In genomic region chr1:193060938-193061337, GRCh38 we compare ENCODE assay signal across 9 cellular contexts. TPM values are rescaled to one million over a fixed set of nuclear protein-coding genes. Genes with fewer than 3 reads are reported as not detected.
A peak's percentile ranks its signal among the peaks of the same experiment; 100 is the strongest.
DNase-seq lines count a peak whose midpoint lies in the region; ATAC-seq, FAIRE-seq and TF ChIP-seq lines count a peak whose summit lies in the region.
"Had no signal": no experiment of that assay in that cellular context is flagged by ENCODE, and none has a peak within 500 bp of the region (broad histone marks: within the 10 kb centered on the region; RNA-seq: fewer than 3 reads in every experiment).

No MANE protein-coding gene starts in this region.

- H3K27me3 ChIP-seq in ACC112 (ENCODE audit: insufficient read depth, low read length), result no peaks in the 10 kb centered on the region

- DNase-seq in GM12892 (ENCODE audit: insufficient read length), result no peak
- DNase-seq in T-cell, result peak in 1 of 34 experiments; percentile 2
- DNase-seq in fibroblast of villous mesenchyme (ENCODE audit: low read depth), result no peak
- no peak for DNase-seq in stimulated activated naive B cell treated with anti-CD40 and anti-IgM and Interleukin-4, amounts not matched to agents 10 μg/mL and 1 μg/mL and 100 μg/mL, for 72 hours
- DNase-seq in effector CD4-positive, alpha-beta T cell, result no peak

- TF ChIP-seq CTCF in fibroblast of villous mesenchyme (IDR thresholded peaks at IDR 0.05; ENCODE audit: insufficient read depth, low read depth, low read length), result no peak

- H3K4me3 ChIP-seq in ACC112 (ENCODE audit: low read depth, low read length), result peak overlapping the region; percentile 94
- H3K4me3 ChIP-seq in fibroblast of villous mesenchyme (ENCODE audit: low read depth, low read length), result peak overlapping the region; percentile 95
- H3K4me3 ChIP-seq: lung had no signal

- CTCF ChIA-PET in T-cell (lab: Charles Lee), result no interaction called here

- no peak for TF ChIP-seq POLR2A in GM12892 (IDR thresholded peaks at IDR 0.05; ENCODE audit: low read depth, low read length)

- H3K9me3 Mint-ChIP-seq in T-cell, result no peaks in the 10 kb centered on the region
- H3K9me3 Mint-ChIP-seq in stimulated activated naive B cell treated with anti-CD40 and anti-IgM and Interleukin-4, amounts not matched to agents 10 μg/mL and 1 μg/mL and 100 μg/mL, for 72 hours, result no peaks in the 10 kb centered on the region

- H3K36me3 Mint-ChIP-seq in T-cell, result peaks cover 11% of the 10 kb centered on the region
- peaks cover 16 to 29% of the 10 kb centered on the region in 2 donors for H3K36me3 Mint-ChIP-seq in stimulated activated naive B cell treated with anti-CD40 and anti-IgM and Interleukin-4, amounts not matched to agents 10 μg/mL and 1 μg/mL and 100 μg/mL, for 72 hours

- peaks cover 71 to 74% (median 72%) of the 10 kb centered on the region in 3 donors for H3K4me1 Mint-ChIP-seq in T-cell
- peaks cover 27 to 69% of the 10 kb centered on the region in 2 donors for H3K4me1 Mint-ChIP-seq in stimulated activated naive B cell treated with anti-CD40 and anti-IgM and Interleukin-4, amounts not matched to agents 10 μg/mL and 1 μg/mL and 100 μg/mL, for 72 hours

- H3K36me3 ChIP-seq in ACC112 (ENCODE audit: insufficient read depth, low read length), result no peaks in the 10 kb centered on the region

- POLR2A ChIA-PET in T-cell (lab: Charles Lee), result no interaction called here

- peaks cover 26% of the 10 kb centered on the region for H3K4me1 ChIP-seq in ACC112 (ENCODE audit: control insufficient read depth, insufficient read depth, low read length, unreplicated experiment)

- peak overlapping the region; percentile 93 to 98 (median 96) for H3K4me3 Mint-ChIP-seq in T-cell
- H3K4me3 Mint-ChIP-seq in stimulated activated naive B cell treated with anti-CD40 and anti-IgM and Interleukin-4, amounts not matched to agents 10 μg/mL and 1 μg/mL and 100 μg/mL, for 72 hours, result peak overlapping the region; percentile 68 to 93

- no peak for ATAC-seq in T-cell (replicated peaks in 1 of 4)
- ATAC-seq in stimulated activated naive B cell treated with anti-CD40 and anti-IgM and Interleukin-4, amounts not matched to agents 10 μg/mL and 1 μg/mL and 100 μg/mL, for 72 hours (replicated peaks), result no peak
- ATAC-seq in HG02623 (IDR thresholded peaks at IDR 0.05; ENCODE audit: unreplicated experiment), result no peak
- ATAC-seq in GM21390 (IDR thresholded peaks at IDR 0.05; ENCODE audit: unreplicated experiment), result no peak

- peak overlapping the region in 1 of 2 donors; percentile 26 for H3K27ac Mint-ChIP-seq in T-cell
- H3K27ac Mint-ChIP-seq in stimulated activated naive B cell treated with anti-CD40 and anti-IgM and Interleukin-4, amounts not matched to agents 10 μg/mL and 1 μg/mL and 100 μg/mL, for 72 hours, result peak overlapping the region; percentile 57

- H3K79me2 ChIP-seq in ACC112 (ENCODE audit: control insufficient read depth, insufficient read depth, low read length, unreplicated experiment), result peaks cover 91% of the 10 kb centered on the region

- peak overlapping the region; percentile 90 for H3K27ac ChIP-seq in ACC112 (ENCODE audit: low read depth, low read length)

- FAIRE-seq in GM12892 (lab: Jason Lieb, UNC), result peak; percentile 5

- no peak overlapping the region for H2AFZ ChIP-seq in ACC112 (ENCODE audit: low read length, unreplicated experiment)

- H3K27me3 Mint-ChIP-seq in T-cell, result no peaks in the 10 kb centered on the region
- H3K27me3 Mint-ChIP-seq in stimulated activated naive B cell treated with anti-CD40 and anti-IgM and Interleukin-4, amounts not matched to agents 10 μg/mL and 1 μg/mL and 100 μg/mL, for 72 hours, result no peaks in the 10 kb centered on the region

RNA-seq across cellular contexts. Expression of gene RO60, which starts 1.5 kb away (rescaled TPM):
- polyA plus RNA-seq in GM12892 (2012; ENCODE audit: missing spikeins), result 30.4 TPM
- total RNA-seq in T-cell, result 10 to 100 TPM; 54.3 to 66.4 (median 62.3) TPM
- 194 and 226 TPM in 2 replicates for total RNA-seq in fibroblast of villous mesenchyme

RNA-seq across cellular contexts. Expression of gene UCHL5, which starts 1.8 kb away (rescaled TPM):
- 61.7 TPM for polyA plus RNA-seq in GM12892 (2012; ENCODE audit: missing spikeins)
- total RNA-seq in T-cell (10 to 100 TPM; 20.8 to 32.2 (median 27.1) TPM), fibroblast of villous mesenchyme (24.2 and 25.5 TPM in 2 replicates)

RNA-seq across cellular contexts. Expression of gene GLRX2, which starts 44.3 kb away (rescaled TPM):
- polyA plus RNA-seq in GM12892 (2012; ENCODE audit: missing spikeins), result 17.3 TPM
- total RNA-seq in T-cell (10 to 100 TPM in 3 of 5 donors, 1 to 10 TPM in 2; 6.8 to 16.0 (median 13.5) TPM), fibroblast of villous mesenchyme (5.8 and 7.8 TPM in 2 replicates)
